Comparison of ENCODE assay signal across 9 cellular contexts in genomic region chrX:19566359-19567141, GRCh38. TPM values are rescaled to one million over a fixed set of nuclear protein-coding genes. Genes with fewer than 3 reads are reported as not detected.
DNase-seq lines count a peak whose midpoint lies in the region; ATAC-seq, FAIRE-seq and TF ChIP-seq lines count a peak whose summit lies in the region.
"Had no signal": no experiment of that assay in that cellular context is flagged by ENCODE, and none has a peak within 500 bp of the region (broad histone marks: within the 10 kb centered on the region; RNA-seq: fewer than 3 reads in every experiment).

No MANE protein-coding gene starts in this region.

- H2BK5ac ChIP-seq in mesendoderm (ENCODE audit: low read length), result no peak overlapping the region

- peak; percentile 89 for FAIRE-seq in GM19239 (lab: Jason Lieb, UNC)

- no peaks in the 10 kb centered on the region for H3K79me1 ChIP-seq in mesendoderm (ENCODE audit: low read length)

- no peak overlapping the region for H4K5ac ChIP-seq in mesendoderm (ENCODE audit: low read length)

- no peak overlapping the region for H3K4ac ChIP-seq in mesendoderm (ENCODE audit: low read depth, low read length)

- H3K36me3 Mint-ChIP-seq in activated T-helper 17 cell treated with anti-CD3 and anti-CD28 coated beads, Interleukin-2, amount 50 U/mL, for 72 hours (ENCODE audit: low read depth), result peaks cover 55% of the 10 kb centered on the region

- no peaks in the 10 kb centered on the region for H3K27me3 Mint-ChIP-seq in activated T-helper 17 cell treated with anti-CD3 and anti-CD28 coated beads, Interleukin-2, amount 50 U/mL, for 72 hours

- intact Hi-C loops in esophagus muscularis mucosa (cut with DNase I), result no loop called here
- intact Hi-C loops in stomach (cut with DNase I; ENCODE audit: low total_unique reads), result no loop called here

- no peaks in the 10 kb centered on the region for H3K9me3 Mint-ChIP-seq in activated T-helper 17 cell treated with anti-CD3 and anti-CD28 coated beads, Interleukin-2, amount 50 U/mL, for 72 hours

- no peak overlapping the region for H2BK15ac ChIP-seq in mesendoderm (replicated peaks; ENCODE audit: low read depth)

- no peaks in the 10 kb centered on the region for H3K79me2 ChIP-seq in mesendoderm (ENCODE audit: control insufficient read depth, insufficient read depth, low read length)

- H3K4me1 ChIP-seq in mesendoderm (ENCODE audit: control insufficient read depth, low read depth, low read length) (peaks cover 3% of the 10 kb centered on the region), esophagus muscularis mucosa (no peaks in the 10 kb centered on the region), stomach (peaks cover 0 to 5% (median 0%) of the 10 kb centered on the region in 4 donors)

- TF ChIP-seq POLR2A in esophagus muscularis mucosa (IDR thresholded peaks at IDR 0.05; ENCODE audit: low read depth) (no peak), stomach (IDR thresholded peaks at IDR 0.05) (no peak)

- no peak overlapping the region for H2AK5ac ChIP-seq in mesendoderm (ENCODE audit: low read length)

- H3K4me3 ChIP-seq in mesendoderm (ENCODE audit: low read length) (no peak overlapping the region), esophagus muscularis mucosa (no peak overlapping the region), stomach (no peak overlapping the region)
- H3K4me3 ChIP-seq: cardiac muscle cell had no signal

- TF ChIP-seq EP300 in esophagus muscularis mucosa (IDR thresholded peaks at IDR 0.05), result no peak
- TF ChIP-seq EP300 in stomach (IDR thresholded peaks at IDR 0.05), result no peak

- no peak overlapping the region for H3K18ac ChIP-seq in mesendoderm (ENCODE audit: low read length)

- H3K9me3 ChIP-seq in esophagus muscularis mucosa (no peaks in the 10 kb centered on the region), stomach (no peaks in the 10 kb centered on the region)

- peak overlapping the region; percentile 75 for H3K27ac Mint-ChIP-seq in activated T-helper 17 cell treated with anti-CD3 and anti-CD28 coated beads, Interleukin-2, amount 50 U/mL, for 72 hours

- H3K36me3 ChIP-seq in mesendoderm (ENCODE audit: control insufficient read depth, insufficient read depth, low read length) (no peaks in the 10 kb centered on the region), esophagus muscularis mucosa (no peaks in the 10 kb centered on the region), stomach (peaks cover 0 to 9% (median 0%) of the 10 kb centered on the region in 4 donors)
- H3K36me3 ChIP-seq: cardiac muscle cell had no signal

- H3K27ac ChIP-seq in mesendoderm (ENCODE audit: low read depth, low read length) (peak overlapping the region; percentile 17), esophagus muscularis mucosa (replicated peaks in 1 of 4) (no peak overlapping the region), stomach (no peak overlapping the region)
- H3K27ac ChIP-seq: cardiac muscle cell had no signal

- no peak overlapping the region for H3K4me2 ChIP-seq in mesendoderm (ENCODE audit: low read length)

- WGBS in mesendoderm (ENCODE audit: extremely low coverage, insufficient coverage, low lambda C conversion rate), result no CpG with 5 or more reads among the region's 7 CpGs
- WGBS in esophagus muscularis mucosa, result 83% methylated on average over 7 of the region's 7 CpGs
- WGBS in stomach, 5 donors, result 61 to 69% (median 67%) methylated on average over 7 of the region's 7 CpGs

- H3K4me3 Mint-ChIP-seq in activated T-helper 17 cell treated with anti-CD3 and anti-CD28 coated beads, Interleukin-2, amount 50 U/mL, for 72 hours, result peak overlapping the region; percentile 63

- H3K9ac ChIP-seq in mesendoderm (ENCODE audit: low read length), result no peak overlapping the region

- DNase-seq in AML-193 (lab: John Stamatoyannopoulos, UW) (peak; percentile 58 to 75), GM19239 (ENCODE audit: insufficient read length, low spot score) (no peak), Kasumi-1 (lab: John Stamatoyannopoulos, UW) (peak; percentile 88 to 89), mesendoderm (peak; percentile 81), esophagus muscularis mucosa (ENCODE audit: extremely low spot score) (no peak), stomach (no peak)

- no peaks in the 10 kb centered on the region for H3K27me3 ChIP-seq in mesendoderm (ENCODE audit: insufficient read depth, low read length, poor library complexity)
- H3K27me3 ChIP-seq in esophagus muscularis mucosa, result no peaks in the 10 kb centered on the region
- peaks cover 0 to 5% (median 0%) of the 10 kb centered on the region in 3 donors for H3K27me3 ChIP-seq in stomach
- H3K27me3 ChIP-seq: cardiac muscle cell had no signal

- H3K23ac ChIP-seq in mesendoderm (ENCODE audit: low read length), result no peak overlapping the region

- H4K8ac ChIP-seq in mesendoderm (ENCODE audit: low read depth, low read length), result no peak overlapping the region

- H3K56ac ChIP-seq in mesendoderm (ENCODE audit: low read length), result peak overlapping the region; percentile 34

- no peak overlapping the region for H2BK120ac ChIP-seq in mesendoderm (ENCODE audit: low read depth, low read length)

- peaks cover 18% of the 10 kb centered on the region for H3K4me1 Mint-ChIP-seq in activated T-helper 17 cell treated with anti-CD3 and anti-CD28 coated beads, Interleukin-2, amount 50 U/mL, for 72 hours

- peak; percentile 85 for ATAC-seq in activated T-helper 17 cell treated with anti-CD3 and anti-CD28 coated beads, Interleukin-2, amount 50 U/mL, for 72 hours (replicated peaks)
- no peak for ATAC-seq in GM18502 (IDR thresholded peaks at IDR 0.05; ENCODE audit: poor library complexity, unreplicated experiment)

- no peak for TF ChIP-seq CTCF in esophagus muscularis mucosa (IDR thresholded peaks at IDR 0.05)
- no peak for TF ChIP-seq CTCF in stomach (IDR thresholded peaks at IDR 0.05)

RNA-seq across cellular contexts. Expression of gene MAP3K15, which starts 51.2 kb away (rescaled TPM):
- 1 to 10 TPM in 1 of 2 donors, under 1 TPM in 1; 0.48 to 7.1 TPM for total RNA-seq in activated T-helper 17 cell treated with anti-CD3 and anti-CD28 coated beads, Interleukin-2, amount 50 U/mL, for 72 hours
- polyA plus RNA-seq in mesendoderm (2013, experiment 1 of 2), result 0.65 TPM
- polyA plus RNA-seq in mesendoderm (2013, experiment 2 of 2), result 0.59 TPM
- total RNA-seq in esophagus muscularis mucosa (under 1 TPM in 2 of 4 donors, not detected in 2; 0.13 to 0.33 TPM), stomach (under 1 TPM in 1 of 5 donors, not detected in 4; 0.37 TPM)
- under 1 TPM; 0.12 to 0.76 (median 0.30) TPM for polyA plus RNA-seq in stomach

Comparison
In these comparisons a context has a peak if more than half of its experiments do, and no peak if none do; other contexts are left out.
1. DNase-seq: peak in AML-193 (2 of 2), Kasumi-1 (2 of 2) and mesendoderm (single experiment); none in GM19239 (single experiment), esophagus muscularis mucosa (single experiment) and stomach (single experiment).